8 cellular contexts compared by ENCODE assay signal in the genomic region with DNA sequence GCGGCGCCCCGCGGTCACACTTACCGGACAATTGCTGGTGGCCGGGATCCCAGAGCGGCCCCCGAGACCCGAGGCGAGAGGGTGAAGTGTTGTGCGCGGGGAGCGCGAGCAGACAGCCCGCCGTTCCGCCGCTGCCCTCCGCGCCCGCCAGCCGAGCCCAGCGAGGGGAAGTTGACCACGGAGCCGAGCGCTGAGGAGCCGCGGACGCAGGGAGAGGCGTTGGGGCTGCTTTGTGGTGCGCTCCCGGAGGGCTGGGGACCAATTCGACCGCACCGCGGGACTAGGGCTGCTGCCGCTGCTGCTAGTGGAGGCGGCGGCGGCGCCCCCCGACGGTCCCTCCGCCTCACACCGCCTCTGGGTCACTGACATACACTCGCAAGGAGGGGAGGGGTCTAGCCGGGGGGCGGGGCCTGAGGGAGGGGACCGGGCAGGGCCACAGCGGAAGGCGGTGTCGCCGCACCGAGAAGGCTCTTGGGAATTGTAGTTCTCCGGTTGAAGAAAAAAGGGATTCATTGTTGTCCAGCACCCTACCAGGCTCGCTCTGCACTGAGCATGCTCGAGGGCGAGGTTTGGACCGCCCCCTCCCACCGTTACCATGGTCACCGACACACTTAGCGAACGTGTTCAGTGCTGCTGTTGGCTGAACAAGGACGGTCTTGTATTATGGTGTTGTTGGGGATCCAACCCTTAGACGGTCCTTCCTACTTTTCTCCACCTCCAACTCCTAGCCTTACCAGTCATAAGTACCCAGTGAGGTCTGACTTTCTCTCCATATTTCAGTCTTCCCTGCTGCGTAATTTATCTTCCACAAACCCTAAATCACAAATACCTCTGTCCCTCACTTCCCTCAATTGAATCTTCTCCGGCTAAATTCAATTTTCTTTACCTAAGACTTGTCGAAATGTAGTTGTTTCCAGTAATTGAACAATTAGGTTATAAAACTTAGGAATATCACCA. TPM values are rescaled to one million over a fixed set of nuclear protein-coding genes. Genes with fewer than 3 reads are reported as not detected.
A peak's percentile ranks its signal among the peaks of the same experiment; 100 is the strongest.
DNase-seq lines count a peak whose midpoint lies in the region; ATAC-seq, FAIRE-seq and TF ChIP-seq lines count a peak whose summit lies in the region.

A gene with protein sequence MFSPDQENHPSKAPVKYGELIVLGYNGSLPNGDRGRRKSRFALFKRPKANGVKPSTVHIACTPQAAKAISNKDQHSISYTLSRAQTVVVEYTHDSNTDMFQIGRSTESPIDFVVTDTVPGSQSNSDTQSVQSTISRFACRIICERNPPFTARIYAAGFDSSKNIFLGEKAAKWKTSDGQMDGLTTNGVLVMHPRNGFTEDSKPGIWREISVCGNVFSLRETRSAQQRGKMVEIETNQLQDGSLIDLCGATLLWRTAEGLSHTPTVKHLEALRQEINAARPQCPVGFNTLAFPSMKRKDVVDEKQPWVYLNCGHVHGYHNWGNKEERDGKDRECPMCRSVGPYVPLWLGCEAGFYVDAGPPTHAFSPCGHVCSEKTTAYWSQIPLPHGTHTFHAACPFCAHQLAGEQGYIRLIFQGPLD (minus strand): TSS at position 364 of the 957 bp plus-strand sequence. CDS start 36,110 bp downstream, outside the sequence.

- H3K36me3 ChIP-seq in heart right ventricle (no peaks in the 10 kb centered on the region), upper lobe of right lung (no peaks in the 10 kb centered on the region)

- DNase-seq in GM12892 (ENCODE audit: insufficient read length) = peak; percentile 62
- peak; percentile 97 for DNase-seq in NCI-H1436 treated with DMSO at 0.1 percent for 48 hours (lab: John Stamatoyannopoulos, UW)
- peak; percentile 78 to 95 (median 89) for DNase-seq in T-cell
- peak; percentile 94 to 96 for DNase-seq in heart right ventricle
- DNase-seq in posterior vena cava (ENCODE audit: low spot score) = peak; percentile 98
- peak; percentile 97 for DNase-seq in upper lobe of right lung

- ATAC-seq in HG02852 (IDR thresholded peaks at IDR 0.05; ENCODE audit: unreplicated experiment) = peak; percentile 82
- peak; percentile 91 to 95 (median 92) for ATAC-seq in T-cell (replicated peaks in 1 of 4)
- peak; percentile 98 to 100 (median 99) for ATAC-seq in heart right ventricle
- peak; percentile 99 for ATAC-seq in upper lobe of right lung

- CTCF ChIA-PET in T-cell (lab: Charles Lee) = no interaction called here

- peak; percentile 98 for FAIRE-seq in GM12892 (lab: Jason Lieb, UNC)

- H3K27ac ChIP-seq in adipose tissue (ENCODE audit: low read depth, low read length) (peak within 1 kb of the TSS; percentile 88), heart right ventricle (peak within 1 kb of the TSS; percentile 96 to 99 (median 98)), upper lobe of right lung (peak within 1 kb of the TSS; percentile 95)

- peak within 1 kb of the TSS; percentile 78 to 99 (median 95) for H3K4me3 ChIP-seq in heart right ventricle
- peak within 1 kb of the TSS; percentile 86 for H3K4me3 ChIP-seq in upper lobe of right lung

- TF ChIP-seq POLR2A in GM12892 (IDR thresholded peaks at IDR 0.05; ENCODE audit: low read depth, low read length) = peak; percentile 95

- H3K4me3 Mint-ChIP-seq in T-cell = peak within 1 kb of the TSS in 2 of 3 donors; percentile 91 to 98

- intact Hi-C loops in heart right ventricle (cut with DNase I) = loop anchor here in 8 of 10 donors (5.0 to 10.0 kb wide), 11 partner anchors 58 to 183 kb away; no protein-coding TSS in a partner anchor
- intact Hi-C loops in posterior vena cava (cut with DNase I) = no loop called here
- intact Hi-C loops in upper lobe of right lung (cut with DNase I) = no loop called here

- no peaks in the 10 kb centered on the region for H3K27me3 Mint-ChIP-seq in T-cell

- POLR2A ChIA-PET in T-cell (lab: Charles Lee) = interaction anchor here (0.6 to 0.8 kb wide), 4 partner anchors 8 to 288 kb away, joined by 3 to 6 read pairs (median 3); no protein-coding TSS in a partner anchor

- H3K4me1 ChIP-seq in heart right ventricle = peaks cover 0 to 39% (median 18%) of the 10 kb centered on the region in 9 donors
- H3K4me1 ChIP-seq in upper lobe of right lung = peaks cover 15% of the 10 kb centered on the region

- peaks cover 23 to 30% (median 29%) of the 10 kb centered on the region in 3 donors for H3K4me1 Mint-ChIP-seq in T-cell

- H3K27me3 ChIP-seq in heart right ventricle (no peaks in the 10 kb centered on the region), upper lobe of right lung (no peaks in the 10 kb centered on the region)

- H3K36me3 Mint-ChIP-seq in T-cell = peaks cover 5% of the 10 kb centered on the region

- no peaks in the 10 kb centered on the region for H3K9me3 Mint-ChIP-seq in T-cell

- peak within 1 kb of the TSS; percentile 93 to 97 for H3K27ac Mint-ChIP-seq in T-cell

- H3K9me3 ChIP-seq in heart right ventricle (no peaks in the 10 kb centered on the region), upper lobe of right lung (no peaks in the 10 kb centered on the region)

- TF ChIP-seq CTCF in heart right ventricle (IDR thresholded peaks at IDR 0.05) = peak in 7 of 9 donors; percentile 9 to 56 (median 42)
- TF ChIP-seq CTCF in upper lobe of right lung (IDR thresholded peaks at IDR 0.05) = peak; percentile 44

- 5 to 6% (median 5%) methylated on average over 52 to 67 of the region's 68 CpGs for WGBS in adipose tissue, 3 donors
- 5 to 6% methylated on average over 49 to 68 of the region's 68 CpGs for WGBS in heart right ventricle, 2 donors

RNA-seq across cellular contexts. Expression of the gene that starts here (rescaled TPM):
- 30.7 TPM for polyA plus RNA-seq in GM12892 (2012; ENCODE audit: missing spikeins)
- total RNA-seq in T-cell (100 to 1,000 TPM in 2 of 5 donors, 10 to 100 TPM in 3; 41.9 to 195 (median 50.4) TPM), heart right ventricle (10 to 100 TPM in 3 of 10 donors, 1 to 10 TPM in 7; 6.3 to 15.6 (median 8.6) TPM), posterior vena cava (10 to 100 TPM; 29.2 to 29.7 TPM), upper lobe of right lung (35.8 TPM)
- polyA plus RNA-seq in adipose tissue (10 to 100 TPM in 2 of 3 donors, 1 to 10 TPM in 1; 5.9 to 19.6 (median 17.9) TPM), heart right ventricle (1 to 10 TPM; 6.0 to 9.1 TPM)

Comparison
In these comparisons a context has a peak if more than half of its experiments do, and no peak if none do; other contexts are left out.
1. Peak in every context shown above with its lines: DNase-seq, ATAC-seq, H3K4me3 ChIP-seq and H3K27ac ChIP-seq.
2. intact Hi-C loops: an anchor here in heart right ventricle (5.0 to 10.0 kb wide); none called in posterior vena cava and upper lobe of right lung.